In the genomic region with DNA sequence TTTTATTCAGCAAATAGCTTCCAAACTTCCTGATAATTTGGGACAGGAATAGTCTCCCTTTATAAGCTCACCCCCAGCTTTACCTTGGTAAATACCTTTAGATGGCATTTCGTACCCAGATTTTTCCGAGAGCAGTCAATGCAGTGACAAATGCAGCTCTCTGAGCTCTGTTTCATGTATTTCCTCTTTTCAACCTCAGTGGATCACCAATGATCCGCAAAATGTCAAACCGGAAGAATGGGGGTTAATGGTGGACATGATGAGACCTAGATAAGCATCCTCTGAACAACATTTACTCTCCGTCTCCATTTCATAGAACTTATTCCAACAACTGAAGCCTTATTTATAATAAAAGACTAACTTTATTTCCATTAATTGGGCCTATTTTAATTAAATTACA, we compare ENCODE assay signal across 1 cellular context.
TF ChIP-seq lines count a peak whose summit lies in the region.

No MANE protein-coding gene starts in this region.

TF ChIP-seq in GM12878, 131 proteins besides CTCF, POLR2A, EP300 and RAD21 (continued from another document):
- TF ChIP-seq BCL3 (IDR thresholded peaks at IDR 0.05; ENCODE audit: borderline replicate concordance, insufficient read depth, low read depth, low read length, poor library complexity, severe bottlenecking): no peak
- TF ChIP-seq GATAD2B (conservative IDR thresholded peaks at IDR 0.05; ENCODE audit: low read depth): no peak
